Comparison of ENCODE assay signal across 9 cellular contexts in genomic region chr1:26828352-26829093, GRCh38. TPM values are rescaled to one million over a fixed set of nuclear protein-coding genes. Genes with fewer than 3 reads are reported as not detected.
DNase-seq lines count a peak whose midpoint lies in the region; ATAC-seq, FAIRE-seq and TF ChIP-seq lines count a peak whose summit lies in the region.
"Had no signal": no experiment of that assay in that cellular context is flagged by ENCODE, and none has a peak within 500 bp of the region (broad histone marks: within the 10 kb centered on the region; RNA-seq: fewer than 3 reads in every experiment).

No MANE protein-coding gene starts in this region.

- SMC1A ChIA-PET in GM12878 (lab: Charles Lee; ENCODE audit: uncharacterized antibody, unreplicated experiment): interaction anchor here (0.6 to 3.9 kb wide), 10 partner anchors 11 to 226 kb away, joined by 3 to 35 read pairs (median 4); partner anchors contain the start of gene GPN2

- 0 out of 4 replicates have a peak, but pooled peaks of 1 of the 2 experiments have one; percentile 35 for TF ChIP-seq EP300 in GM12878 (IDR thresholded peaks at IDR 0.05; ENCODE audit: borderline replicate concordance in 1 of 2, control insufficient read depth in 1 of 2, low read depth in 2 of 2, low read length in 2 of 2)

- ATAC-seq in GM12878 (peak; percentile 55), HG03378 (IDR thresholded peaks at IDR 0.05; ENCODE audit: unreplicated experiment) (no peak), HG03039 (IDR thresholded peaks at IDR 0.05; ENCODE audit: unreplicated experiment) (no peak)

- peak; percentile 48 for DNase-seq in NB4 (ENCODE audit: low read depth)
- DNase-seq in GM12878 (ENCODE audit: low read depth, low spot score): no peak
- no peak for DNase-seq in NCI-H1092 treated with DMSO at 0.1 percent for 48 hours (lab: John Stamatoyannopoulos, UW)
- no peak for DNase-seq in urothelium cell line (ENCODE audit: low spot score)
- DNase-seq: cortex of kidney had no signal

- peaks cover 32 to 62% (median 46%) of the 10 kb centered on the region in 11 experiments; a peak in 19 of 22 replicates for H4K20me1 ChIP-seq in BLaER1 treated with 17β-estradiol and CSF1 and Interleukin-3, amounts not matched to agents 10 nM and 100 nM
- H4K20me1 ChIP-seq in GM12878 (ENCODE audit: control insufficient read depth, insufficient read depth): no peaks in the 10 kb centered on the region

- H3K4me2 ChIP-seq in BLaER1 treated with 17β-estradiol and CSF1 and Interleukin-3, amounts not matched to agents 10 nM and 100 nM: peak overlapping the region; percentile 53 to 99 (median 91)
- H3K4me2 ChIP-seq in GM12878 (ENCODE audit: control insufficient read depth, insufficient read depth): peak overlapping the region; percentile 99

- H3K79me2 ChIP-seq in GM12878 (ENCODE audit: control insufficient read depth, insufficient read depth, low read length): peaks cover 68% of the 10 kb centered on the region

- TF ChIP-seq CTCF in NB4 (IDR thresholded peaks at IDR 0.05; ENCODE audit: low read depth, low read length): no peak
- no peak for TF ChIP-seq CTCF in GM12878 (IDR thresholded peaks at IDR 0.05 in 2 of 3, conservative IDR thresholded peaks at IDR 0.05 in 1 of 3; ENCODE audit: control insufficient read depth in 2 of 3, extremely low read depth in 1 of 3, insufficient read depth in 1 of 3, low read depth in 3 of 3, low read length in 3 of 3)

- H3K4me3 ChIP-seq in BLaER1 treated with 17β-estradiol and CSF1 and Interleukin-3, amounts not matched to agents 10 nM and 100 nM: peak overlapping the region in 6 of 10 experiments; percentile 19 to 47 (median 32); a peak in 12 of 20 replicates
- H3K4me3 ChIP-seq in NB4 (ENCODE audit: low read depth, low read length) (peak overlapping the region; percentile 7), GM12878 (peak overlapping the region; percentile 82), mononuclear cell (ENCODE audit: low read length) (peak overlapping the region; percentile 23)

- peak overlapping the region in 8 of 11 experiments; percentile 0 to 54 (median 36); a peak in 9 of 22 replicates for H3K27ac ChIP-seq in BLaER1 treated with 17β-estradiol and CSF1 and Interleukin-3, amounts not matched to agents 10 nM and 100 nM
- H3K27ac ChIP-seq in GM12878 (ENCODE audit: control insufficient read depth, insufficient read depth): peak overlapping the region; percentile 84

- in situ Hi-C loops in GM12878 (cut with MboI): loop anchor here (5.0 kb wide), 1 partner anchor 51 kb away; no protein-coding TSS in a partner anchor

- POLR2A ChIA-PET in GM12878 (lab: Charles Lee): interaction anchor here (0.6 to 7.6 kb wide), 8 partner anchors 8 to 1476 kb away, joined by 3 to 56 read pairs (median 4); no protein-coding TSS in a partner anchor

- no peaks in the 10 kb centered on the region for H3K9me3 ChIP-seq in BLaER1 treated with 17β-estradiol and CSF1 and Interleukin-3, amounts not matched to agents 10 nM and 100 nM (replicated peaks in 1 of 11)
- no peaks in the 10 kb centered on the region for H3K9me3 ChIP-seq in GM12878 (replicated peaks; ENCODE audit: control insufficient read depth, insufficient read depth, low read length)
- H3K9me3 ChIP-seq in mononuclear cell (ENCODE audit: low read depth, low read length): no peaks in the 10 kb centered on the region

- TF ChIP-seq RAD21 in GM12878 (IDR thresholded peaks at IDR 0.05; ENCODE audit: insufficient read depth, low read depth, low read length): no peak

- FAIRE-seq in GM12878 (lab: Jason Lieb, UNC) (peak; percentile 18), urothelium cell line (lab: Jason Lieb, UNC) (no peak)

- TF ChIP-seq POLR2A in NB4 (IDR thresholded peaks at IDR 0.05; ENCODE audit: extremely low read depth, insufficient read length) (no peak), GM12878 (IDR thresholded peaks at IDR 0.05; ENCODE audit: low read depth, low read length) (no peak; the same call in none of the 2 replicates)

- H3K4me1 ChIP-seq in BLaER1 treated with 17β-estradiol and CSF1 and Interleukin-3, amounts not matched to agents 10 nM and 100 nM: peaks cover 59 to 76% (median 69%) of the 10 kb centered on the region in 10 experiments
- H3K4me1 ChIP-seq in GM12878 (ENCODE audit: control insufficient read depth, insufficient read depth, low read length): peaks cover 30% of the 10 kb centered on the region
- H3K4me1 ChIP-seq in mononuclear cell (ENCODE audit: insufficient read depth, low read length): peaks cover 67% of the 10 kb centered on the region

- 19% methylated on average over 7 of the region's 7 CpGs for WGBS in GM12878 (ENCODE audit: insufficient coverage, insufficient replicate concordance, low lambda C conversion rate, missing lambda C conversion rate)

- RAD21 ChIA-PET in GM12878 (lab: Charles Lee; ENCODE audit: unreplicated experiment): interaction anchor here (0.9 to 2.1 kb wide), 7 partner anchors 10 to 85 kb away, joined by 3 to 13 read pairs (median 3); partner anchors contain the start of gene PIGV

- no peaks in the 10 kb centered on the region for H3K27me3 ChIP-seq in BLaER1 treated with 17β-estradiol and CSF1 and Interleukin-3, amounts not matched to agents 10 nM and 100 nM
- no peaks in the 10 kb centered on the region for H3K27me3 ChIP-seq in GM12878 (replicated peaks in 1 of 2; ENCODE audit: control insufficient read depth in 2 of 2, insufficient read depth in 2 of 2, low read length in 1 of 2)
- H3K27me3 ChIP-seq in mononuclear cell (ENCODE audit: insufficient read depth, low read length): no peaks in the 10 kb centered on the region

- peaks cover 21 to 44% (median 33%) of the 10 kb centered on the region in 11 experiments; a peak in 19 of 22 replicates for H3K36me3 ChIP-seq in BLaER1 treated with 17β-estradiol and CSF1 and Interleukin-3, amounts not matched to agents 10 nM and 100 nM
- peaks cover 2 to 15% of the 10 kb centered on the region in 2 experiments for H3K36me3 ChIP-seq in GM12878 (ENCODE audit: control insufficient read depth in 2 of 2, insufficient read depth in 2 of 2, low read length in 1 of 2)

- no peak overlapping the region for H2AFZ ChIP-seq in GM12878 (ENCODE audit: control insufficient read depth, low read depth, low read length)

- intact Hi-C loops in GM12878 (cut with micrococcal nuclease; ENCODE audit: unreplicated experiment): loop anchor here (5.0 kb wide), 1 partner anchor 39 kb away; no protein-coding TSS in a partner anchor

- H3K9ac ChIP-seq in BLaER1 treated with 17β-estradiol and CSF1 and Interleukin-3, amounts not matched to agents 10 nM and 100 nM: peak overlapping the region in 9 of 11 experiments; percentile 10 to 60 (median 30); a peak in 14 of 22 replicates
- H3K9ac ChIP-seq in GM12878 (ENCODE audit: control insufficient read depth, insufficient read depth, low read length): peak overlapping the region; percentile 70

- no TSS peak for BruUV-seq in GM12878 (replicated peaks; lab: Mats Ljungman, UMichigan)

- CTCF ChIA-PET in GM12878 (lab: Yijun Ruan, JAX): interaction anchor here (0.6 to 7.7 kb wide), 16 partner anchors 7 to 329 kb away, joined by 3 to 117 read pairs (median 4); partner anchors contain the start of gene PIGV

RNA-seq across cellular contexts. Expression of gene ZDHHC18, which starts 2.0 kb away (rescaled TPM):
- total RNA-seq in GM12878 (2013; cell fraction: nucleolus; rRNA removed): 51.2 and 54.8 TPM in 2 replicates
- total RNA-seq in GM12878 (2014; rRNA removed): 22.0 and 25.0 TPM in 2 replicates
- total RNA-seq in GM12878 (2014; rRNA removed; fragmentation: Illumina TruSeq; extraction: Trizol): 17.3 and 17.6 TPM in 2 replicates
- total RNA-seq in GM12878 (2021): 34.4 and 35.9 TPM in 2 replicates
- 7.9 TPM for polyA plus RNA-seq in GM12878 (2011; ENCODE audit: low read depth)
- 41.8 and 81.2 TPM in 2 replicates for polyA plus RNA-seq in GM12878 (2011; rRNA removed)
- polyA plus RNA-seq in GM12878 (2011; cell fraction: cytosol; rRNA removed): 113 and 114 TPM in 2 replicates
- 122 and 163 TPM in 2 replicates for polyA plus RNA-seq in GM12878 (2011; cell fraction: nucleus; rRNA removed)
- 30.3 and 34.7 TPM in 2 replicates for polyA plus RNA-seq in GM12878 (2012)
- polyA plus RNA-seq in GM12878 (2014; fragmentation: Illumina TruSeq; extraction: Trizol): 31.7 and 39.1 TPM in 2 replicates
- 1 to 10 TPM in 1 of 2 experiments, under 1 TPM in 1; 0.40 to 1.2 TPM for polyA plus RNA-seq in GM12878 (2014; fragmentation: Nextera tagmentation; extraction: Ambion mirVana)
- 40.7 and 42.7 TPM in 2 replicates for polyA plus RNA-seq in GM12878 (2014; rRNA removed)
- 1 to 10 TPM; 1.3 to 2.0 TPM for polyA plus RNA-seq in GM12878 (2016; fragmentation: Nextera tagmentation; extraction: Ambion mirVana)
- 65.5 and 92.0 TPM in 2 replicates for polyA minus RNA-seq in GM12878 (2011; rRNA and poly(A)+ RNA removed)
- polyA minus RNA-seq in GM12878 (2011; cell fraction: cytosol; rRNA and poly(A)+ RNA removed): 22.5 and 32.2 TPM in 2 replicates
- 14.6 and 18.0 TPM in 2 replicates for polyA minus RNA-seq in GM12878 (2011; cell fraction: nucleus; rRNA and poly(A)+ RNA removed)
- total RNA-seq in mononuclear cell: 26.1 TPM

RNA-seq across cellular contexts. Expression of gene SFN, which starts 34.4 kb away (rescaled TPM):
- total RNA-seq in GM12878 (2013; cell fraction: nucleolus; rRNA removed): 0.64 and 1.1 TPM in 2 replicates
- 2.0 and 2.7 TPM in 2 replicates for total RNA-seq in GM12878 (2014; rRNA removed)
- total RNA-seq in GM12878 (2014; rRNA removed; fragmentation: Illumina TruSeq; extraction: Trizol): 1.7 and 2.1 TPM in 2 replicates
- 2.9 and 4.1 TPM in 2 replicates for total RNA-seq in GM12878 (2021)
- 0.71 TPM for polyA plus RNA-seq in GM12878 (2011; ENCODE audit: low read depth)
- 0.06 and 0.19 TPM in 2 replicates for polyA plus RNA-seq in GM12878 (2011; rRNA removed)
- 0.10 and 0.13 TPM in 2 replicates for polyA plus RNA-seq in GM12878 (2011; cell fraction: cytosol; rRNA removed)
- polyA plus RNA-seq in GM12878 (2011; cell fraction: nucleus; rRNA removed): 0.24 and 0.48 TPM in 2 replicates
- polyA plus RNA-seq in GM12878 (2012): 3.6 and 3.8 TPM in 2 replicates
- 0.14 and 1.2 TPM in 2 replicates for polyA plus RNA-seq in GM12878 (2014; fragmentation: Illumina TruSeq; extraction: Trizol)
- under 1 TPM; 0.27 to 0.33 TPM for polyA plus RNA-seq in GM12878 (2014; fragmentation: Nextera tagmentation; extraction: Ambion mirVana)
- 2.7 and 3.2 TPM in 2 replicates for polyA plus RNA-seq in GM12878 (2014; rRNA removed)
- polyA plus RNA-seq in GM12878 (2016; fragmentation: Nextera tagmentation; extraction: Ambion mirVana): under 1 TPM; 0.63 to 0.82 TPM
- 0.26 TPM in 1 of 2 replicates, not detected in the other for polyA minus RNA-seq in GM12878 (2011; rRNA and poly(A)+ RNA removed)
- 3.7 and 4.8 TPM in 2 replicates for polyA minus RNA-seq in GM12878 (2011; cell fraction: cytosol; rRNA and poly(A)+ RNA removed)
- polyA minus RNA-seq in GM12878 (2011; cell fraction: nucleus; rRNA and poly(A)+ RNA removed): 0.85 and 1.3 TPM in 2 replicates
- 0.52 TPM for total RNA-seq in mononuclear cell

RNA-seq across cellular contexts. Expression of gene PIGV, which starts 40.8 kb away (rescaled TPM):
- 25.1 and 27.4 TPM in 2 replicates for total RNA-seq in GM12878 (2013; cell fraction: nucleolus; rRNA removed)
- total RNA-seq in GM12878 (2014; rRNA removed): 13.5 and 15.4 TPM in 2 replicates
- total RNA-seq in GM12878 (2014; rRNA removed; fragmentation: Illumina TruSeq; extraction: Trizol): 10.9 and 11.1 TPM in 2 replicates
- 10.4 and 10.7 TPM in 2 replicates for total RNA-seq in GM12878 (2021)
- 8.8 TPM for polyA plus RNA-seq in GM12878 (2011; ENCODE audit: low read depth)
- 11.0 and 17.3 TPM in 2 replicates for polyA plus RNA-seq in GM12878 (2011; rRNA removed)
- polyA plus RNA-seq in GM12878 (2011; cell fraction: cytosol; rRNA removed): 18.7 and 19.3 TPM in 2 replicates
- 14.3 and 16.5 TPM in 2 replicates for polyA plus RNA-seq in GM12878 (2011; cell fraction: nucleus; rRNA removed)
- 12.6 and 14.0 TPM in 2 replicates for polyA plus RNA-seq in GM12878 (2012)
- polyA plus RNA-seq in GM12878 (2014; fragmentation: Illumina TruSeq; extraction: Trizol): 10.4 and 11.2 TPM in 2 replicates
- 10 to 100 TPM in 1 of 2 experiments, 1 to 10 TPM in 1; 8.8 to 12.8 TPM for polyA plus RNA-seq in GM12878 (2014; fragmentation: Nextera tagmentation; extraction: Ambion mirVana)
- polyA plus RNA-seq in GM12878 (2014; rRNA removed): 8.0 and 9.8 TPM in 2 replicates
- polyA plus RNA-seq in GM12878 (2016; fragmentation: Nextera tagmentation; extraction: Ambion mirVana): 10 to 100 TPM; 15.8 to 18.1 TPM
- polyA minus RNA-seq in GM12878 (2011; rRNA and poly(A)+ RNA removed): 17.5 and 26.6 TPM in 2 replicates
- polyA minus RNA-seq in GM12878 (2011; cell fraction: cytosol; rRNA and poly(A)+ RNA removed): 4.3 and 5.8 TPM in 2 replicates
- polyA minus RNA-seq in GM12878 (2011; cell fraction: nucleus; rRNA and poly(A)+ RNA removed): 11.5 and 19.5 TPM in 2 replicates
- total RNA-seq in mononuclear cell: 5.2 TPM

Comparison
In these comparisons a context has a peak if more than half of its experiments do, and no peak if none do; other contexts are left out.
1. H3K4me3 ChIP-seq: peak in every context shown above with its lines; median percentile 82 in GM12878; 32 in BLaER1 treated with 17β-estradiol and CSF1 and Interleukin-3, amounts not matched to agents 10 nM and 100 nM; 23 in mononuclear cell; 7 in NB4.